In the genomic region with DNA sequence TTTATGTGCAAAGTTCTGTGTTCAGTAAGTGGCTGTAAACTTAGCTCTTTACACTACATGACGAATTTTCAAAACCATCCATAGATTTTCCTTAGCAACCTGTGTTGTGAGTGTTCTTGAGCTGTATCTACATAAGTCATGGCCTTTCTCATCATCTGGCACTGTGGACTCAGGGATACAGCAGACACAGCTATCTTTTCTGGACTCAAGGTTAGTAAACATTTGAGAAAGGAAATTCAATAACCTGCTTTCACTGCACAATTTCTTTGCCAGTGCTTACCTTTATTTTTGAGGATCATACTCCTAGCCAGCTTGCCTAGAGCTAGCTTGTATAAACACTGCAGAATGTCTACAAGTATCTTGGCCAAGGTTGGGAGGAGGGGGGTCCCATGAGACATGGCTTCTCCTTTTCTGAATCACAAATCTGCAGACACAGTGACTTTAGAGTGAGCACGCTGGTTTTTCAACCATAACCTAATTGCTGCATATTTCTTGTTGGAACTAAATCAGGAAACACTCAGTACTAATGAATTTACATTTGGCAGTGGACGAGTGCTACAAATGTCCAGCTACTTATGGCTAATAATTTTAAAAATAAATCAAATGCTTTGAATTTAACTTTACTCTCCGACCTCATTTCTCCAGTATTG, we compare ENCODE assay signal across 18 cellular contexts. TPM values are rescaled to one million over a fixed set of nuclear protein-coding genes. Genes with fewer than 3 reads are reported as not detected.
DNase-seq lines count a peak whose midpoint lies in the region; ATAC-seq and TF ChIP-seq lines count a peak whose summit lies in the region.
"Had no signal": no experiment of that assay in that cellular context is flagged by ENCODE, and none has a peak within 500 bp of the region (broad histone marks: within the 10 kb centered on the region; RNA-seq: fewer than 3 reads in every experiment).

No MANE protein-coding gene starts in this region.

- ATAC-seq in GM21360 (IDR thresholded peaks at IDR 0.05; ENCODE audit: unreplicated experiment) = no peak
- ATAC-seq: activated T-cell treated with anti-CD3 and anti-CD28 coated beads, Interleukin-2, amount 50 U/mL, for 72 hours; Panc1; right cardiac atrium; stimulated activated naive CD8-positive, alpha-beta T cell treated with anti-CD3 and anti-CD28 coated beads, Interleukin-15, amount 100 ng/mL, for 72 hours had no signal

- H3K4me3 Mint-ChIP-seq in type B pancreatic cell = no peak overlapping the region
- H3K4me3 Mint-ChIP-seq: activated T-cell treated with anti-CD3 and anti-CD28 coated beads, Interleukin-2, amount 50 U/mL, for 72 hours; stimulated activated naive CD8-positive, alpha-beta T cell treated with anti-CD3 and anti-CD28 coated beads, Interleukin-15, amount 100 ng/mL, for 72 hours; T-helper 1 cell treated with Interleukin-12 subunit alpha and Interleukin-12 subunit beta and Interleukin-4 antibody, amounts not matched to agents 30 μg/mL and 1 μg/mL, for 36 hours had no signal

- H3K9me3 Mint-ChIP-seq in type B pancreatic cell = peaks cover 5% of the 10 kb centered on the region
- H3K9me3 Mint-ChIP-seq: stimulated activated naive CD8-positive, alpha-beta T cell treated with anti-CD3 and anti-CD28 coated beads, Interleukin-15, amount 100 ng/mL, for 72 hours; T-helper 1 cell treated with Interleukin-12 subunit alpha and Interleukin-12 subunit beta and Interleukin-4 antibody, amounts not matched to agents 30 μg/mL and 1 μg/mL, for 36 hours had no signal

- in situ Hi-C loops in astrocyte of the spinal cord (cut with HindIII; ENCODE audit: low sequenced_read_pairs) = loop anchor here (25.0 kb wide), 1 partner anchor 323 kb away; no protein-coding TSS in a partner anchor

- no peaks in the 10 kb centered on the region for H3K27me3 Mint-ChIP-seq in type B pancreatic cell

- H3K27ac Mint-ChIP-seq in type B pancreatic cell = peak overlapping the region; percentile 67
- H3K27ac Mint-ChIP-seq: activated T-cell treated with anti-CD3 and anti-CD28 coated beads, Interleukin-2, amount 50 U/mL, for 72 hours; stimulated activated naive CD8-positive, alpha-beta T cell treated with anti-CD3 and anti-CD28 coated beads, Interleukin-15, amount 100 ng/mL, for 72 hours; T-helper 1 cell treated with Interleukin-12 subunit alpha and Interleukin-12 subunit beta and Interleukin-4 antibody, amounts not matched to agents 30 μg/mL and 1 μg/mL, for 36 hours had no signal

- peaks cover 5% of the 10 kb centered on the region for H3K36me3 Mint-ChIP-seq in type B pancreatic cell

- DNase-seq in M059J (ENCODE audit: low read depth) = peak; percentile 36
- DNase-seq in astrocyte of the spinal cord (ENCODE audit: low read depth, low spot score) = peak; percentile 29
- DNase-seq in iris pigment epithelial cell (ENCODE audit: low read depth) = peak; percentile 9
- DNase-seq in type B pancreatic cell (ENCODE audit: extremely low spot score, unreplicated experiment) = no peak
- DNase-seq in activated gamma-delta T cell treated with Interleukin-2 at 50 U/mL for 16 hours = no peak
- no peak for DNase-seq in NK-92 (lab: John Stamatoyannopoulos, UW; ENCODE audit: unreplicated experiment)
- DNase-seq: activated CD4-positive, alpha-beta T cell treated with anti-CD3 and anti-CD28 coated beads for 48 hours; activated T-cell treated with anti-CD3 and anti-CD28 coated beads, Interleukin-2, amount 50 U/mL, for 72 hours; amniotic stem cell; Caco-2; dorsolateral prefrontal cortex; NCI-H1105 treated with DMSO at 0.1 percent for 48 hours; stimulated activated naive CD8-positive, alpha-beta T cell treated with anti-CD3 and anti-CD28 coated beads, Interleukin-15, amount 100 ng/mL, for 72 hours had no signal

- peaks cover 31% of the 10 kb centered on the region for H3K4me1 Mint-ChIP-seq in type B pancreatic cell (ENCODE audit: unreplicated experiment)
- H3K4me1 Mint-ChIP-seq: stimulated activated naive CD8-positive, alpha-beta T cell treated with anti-CD3 and anti-CD28 coated beads, Interleukin-15, amount 100 ng/mL, for 72 hours had no signal

- H3K4me3 ChIP-seq in astrocyte of the spinal cord (ENCODE audit: low read depth, low read length) = no peak overlapping the region
- H3K4me3 ChIP-seq: dorsolateral prefrontal cortex had no signal

- TF ChIP-seq CTCF in astrocyte of the spinal cord (IDR thresholded peaks at IDR 0.05; ENCODE audit: low read depth, low read length) = no peak
- no peak for TF ChIP-seq CTCF in type B pancreatic cell (conservative IDR thresholded peaks at IDR 0.05)

RNA-seq across cellular contexts. Expression of a gene that starts 27.2 kb away (rescaled TPM):
- total RNA-seq in M059J (2014; rRNA removed; shearing (Covaris generic)) = 7.5 and 12.2 TPM in 2 replicates
- total RNA-seq in type B pancreatic cell (ENCODE audit: low replicate concordance) = 5.8 and 8.1 TPM in 2 replicates
- total RNA-seq: activated T-cell treated with anti-CD3 and anti-CD28 coated beads, Interleukin-2, amount 50 U/mL, for 72 hours; Caco-2; NCI-H460 had no signal

Comparison
In these comparisons a context has a peak if more than half of its experiments do, and no peak if none do; other contexts are left out.
1. DNase-seq: peak in M059J (single experiment), astrocyte of the spinal cord (single experiment) and iris pigment epithelial cell (single experiment); none in type B pancreatic cell (single experiment), activated gamma-delta T cell treated with Interleukin-2 at 50 U/mL for 16 hours (single experiment) and NK-92 (single experiment).